13 cellular contexts compared by ENCODE assay signal in the genomic region with DNA sequence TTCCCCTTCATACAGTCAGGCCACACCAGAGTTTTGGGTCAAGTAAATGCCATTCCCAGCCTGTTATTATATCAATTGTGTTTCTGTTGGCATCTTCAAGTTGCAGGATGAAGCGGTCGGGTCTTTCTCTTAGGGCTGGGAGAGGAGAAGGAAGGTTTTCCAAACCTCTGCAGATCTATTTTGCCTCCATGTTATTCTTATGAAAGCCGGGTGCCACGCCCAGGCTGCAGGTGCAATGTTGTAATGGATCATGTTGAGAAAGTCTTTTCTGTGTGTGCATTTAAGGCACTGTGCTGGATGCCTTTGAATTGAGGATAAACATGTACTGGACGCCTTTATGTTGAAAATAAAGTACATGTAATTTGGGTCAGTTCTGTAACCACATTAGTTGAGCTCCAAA.
DNase-seq lines count a peak whose midpoint lies in the region; ATAC-seq and FAIRE-seq lines count a peak whose summit lies in the region.
"Had no signal": no experiment of that assay in that cellular context is flagged by ENCODE, and none has a peak within 500 bp of the region (broad histone marks: within the 10 kb centered on the region; RNA-seq: fewer than 3 reads in every experiment).

No MANE protein-coding gene starts in this region.

- H3K4me1 Mint-ChIP-seq in T-helper 17 cell, result peaks cover 42% of the 10 kb centered on the region
- peaks cover 50 to 71% of the 10 kb centered on the region in 2 donors for H3K4me1 Mint-ChIP-seq in effector memory CD8-positive, alpha-beta T cell (ENCODE audit: low read depth in 2 of 2)

- H3K4me3 Mint-ChIP-seq in T-helper 17 cell, result no peak overlapping the region
- no peak overlapping the region for H3K4me3 Mint-ChIP-seq in effector memory CD8-positive, alpha-beta T cell

- WGBS in small intestine, 3 donors, result 31 to 64% (median 49%) methylated on average over 5 of the region's 5 CpGs

- DNase-seq in NCI-H748 (lab: John Stamatoyannopoulos, UW; ENCODE audit: unreplicated experiment), result peak; percentile 52
- no peak for DNase-seq in NCI-H748 treated with DMSO at 0.1 percent for 48 hours (lab: John Stamatoyannopoulos, UW)
- DNase-seq in T-helper 17 cell, result no peak
- DNase-seq in effector memory CD8-positive, alpha-beta T cell, result no peak
- peak; percentile 63 for DNase-seq in small intestine
- DNase-seq in iPS-NIHi11 (ENCODE audit: low spot score), result no peak
- DNase-seq: NCI-H1436 treated with DMSO at 0.1 percent for 48 hours; SJCRH30; stimulated activated naive CD8-positive, alpha-beta T cell treated with anti-CD3 and anti-CD28 coated beads, Interleukin-15, amount 100 ng/mL, for 72 hours had no signal

- ATAC-seq in T-helper 17 cell (no peak), HG03432 (IDR thresholded peaks at IDR 0.05; ENCODE audit: unreplicated experiment) (no peak), HG03378 (IDR thresholded peaks at IDR 0.05; ENCODE audit: unreplicated experiment) (no peak)
- ATAC-seq in effector memory CD8-positive, alpha-beta T cell (replicated peaks), result no peak
- ATAC-seq: gastroesophageal sphincter; stimulated activated naive CD8-positive, alpha-beta T cell treated with anti-CD3 and anti-CD28 coated beads, Interleukin-15, amount 100 ng/mL, for 72 hours had no signal

- no peak overlapping the region for H3K4me3 ChIP-seq in small intestine (ENCODE audit: low read depth in 1 of 2, low read length in 2 of 2)
- H3K4me3 ChIP-seq: gastroesophageal sphincter, SJCRH30 had no signal

- no peaks in the 10 kb centered on the region for H3K9me3 ChIP-seq in T-helper 17 cell (ENCODE audit: control insufficient read depth, low read length, poor library complexity, severe bottlenecking)
- no peaks in the 10 kb centered on the region for H3K9me3 ChIP-seq in small intestine (ENCODE audit: control insufficient read depth, low read depth)
- H3K9me3 ChIP-seq: gastroesophageal sphincter, SJCRH30 had no signal

- H3K9me3 Mint-ChIP-seq in effector memory CD8-positive, alpha-beta T cell, result no peaks in the 10 kb centered on the region

- no peak for FAIRE-seq in small intestine (lab: Jason Lieb, UNC)

- H3K4me1 ChIP-seq in small intestine (ENCODE audit: control insufficient read depth in 2 of 2, insufficient read depth in 1 of 2, low read depth in 1 of 2, low read length in 1 of 2), result peaks cover 26 to 29% of the 10 kb centered on the region in 2 donors
- H3K4me1 ChIP-seq: SJCRH30 had no signal

- no peaks in the 10 kb centered on the region for H3K27me3 ChIP-seq in small intestine (ENCODE audit: control insufficient read depth in 2 of 2, insufficient read depth in 2 of 2, low read length in 2 of 2)
- H3K27me3 ChIP-seq: gastroesophageal sphincter, SJCRH30 had no signal

- H3K27ac Mint-ChIP-seq in T-helper 17 cell, result peak overlapping the region; percentile 66
- peak overlapping the region; percentile 53 to 94 for H3K27ac Mint-ChIP-seq in effector memory CD8-positive, alpha-beta T cell

- peaks cover 13% of the 10 kb centered on the region for H3K36me3 Mint-ChIP-seq in T-helper 17 cell (ENCODE audit: low read depth)
- peaks cover 84% of the 10 kb centered on the region for H3K36me3 Mint-ChIP-seq in effector memory CD8-positive, alpha-beta T cell (ENCODE audit: insufficient read depth)

- H3K27me3 Mint-ChIP-seq in T-helper 17 cell, result no peaks in the 10 kb centered on the region
- no peaks in the 10 kb centered on the region for H3K27me3 Mint-ChIP-seq in effector memory CD8-positive, alpha-beta T cell
- H3K27me3 Mint-ChIP-seq: stimulated activated naive CD8-positive, alpha-beta T cell treated with anti-CD3 and anti-CD28 coated beads, Interleukin-15, amount 100 ng/mL, for 72 hours had no signal

- H3K27ac ChIP-seq in small intestine (ENCODE audit: low read depth in 1 of 2, low read length in 1 of 2), result peak overlapping the region; percentile 59 to 64
- H3K27ac ChIP-seq: 22Rv1, gastroesophageal sphincter, SJCRH30 had no signal

- H3K36me3 ChIP-seq in small intestine (ENCODE audit: control insufficient read depth in 2 of 2, insufficient read depth in 2 of 2, low read length in 2 of 2), result peaks cover 0 to 7% of the 10 kb centered on the region in 2 donors
- H3K36me3 ChIP-seq: gastroesophageal sphincter, SJCRH30 had no signal

Comparison
In these comparisons a context has a peak if more than half of its experiments do, and no peak if none do; other contexts are left out.
1. DNase-seq: peak in NCI-H748 (single experiment) and small intestine (single experiment); none in NCI-H748 treated with DMSO at 0.1 percent for 48 hours (single experiment), T-helper 17 cell (0 of 3), effector memory CD8-positive, alpha-beta T cell (0 of 3) and iPS-NIHi11 (single experiment).